In genomic region chr3:161175506-161175905, GRCh38 we compare ENCODE assay signal across 20 cellular contexts. TPM values are rescaled to one million over a fixed set of nuclear protein-coding genes. Genes with fewer than 3 reads are reported as not detected.
DNase-seq lines count a peak whose midpoint lies in the region; ATAC-seq, FAIRE-seq and TF ChIP-seq lines count a peak whose summit lies in the region.
"Had no signal": no experiment of that assay in that cellular context is flagged by ENCODE, and none has a peak within 500 bp of the region (broad histone marks: within the 10 kb centered on the region; RNA-seq: fewer than 3 reads in every experiment).

No MANE protein-coding gene starts in this region.

- TF ChIP-seq POLR2A in endothelial cell of umbilical vein (IDR thresholded peaks at IDR 0.05; ENCODE audit: low read depth, low read length) (no peak), esophagus squamous epithelium (IDR thresholded peaks at IDR 0.05) (no peak)

- H3K79me2 ChIP-seq in endothelial cell of umbilical vein (ENCODE audit: control insufficient read depth, insufficient read depth, low read length): no peaks in the 10 kb centered on the region

- H3K4me2 ChIP-seq in endothelial cell of umbilical vein (ENCODE audit: insufficient read depth, low read length): peak overlapping the region; percentile 25
- H3K4me2 ChIP-seq: BLaER1 treated with 17β-estradiol and CSF1 and Interleukin-3, amounts not matched to agents 10 nM and 100 nM had no signal

- FAIRE-seq in endothelial cell of umbilical vein (lab: Jason Lieb, UNC): peak; percentile 79
- FAIRE-seq: GM12878, HTR-8/SVneo had no signal

- 28 to 32% methylated on average over 1 of the region's 1 CpG for WGBS in esophagus squamous epithelium, 2 donors

- no peaks in the 10 kb centered on the region for H3K9me1 ChIP-seq in endothelial cell of umbilical vein (replicated peaks; ENCODE audit: control insufficient read depth, extremely low read depth, insufficient read depth, low read length)

- no TSS peak for BruUV-seq in endothelial cell of umbilical vein (replicated peaks; lab: Mats Ljungman, UMichigan)

- intact Hi-C loops in endothelial cell of umbilical vein (cut with micrococcal nuclease): no loop called here
- intact Hi-C loops in esophagus squamous epithelium (cut with DNase I): no loop called here

- H2AFZ ChIP-seq in endothelial cell of umbilical vein (ENCODE audit: low read depth, low read length): no peak overlapping the region
- H2AFZ ChIP-seq: GM23248 had no signal

- TF ChIP-seq CTCF in endothelial cell of umbilical vein (IDR thresholded peaks at IDR 0.05; ENCODE audit: extremely low read depth in 1 of 2, insufficient read depth in 1 of 2, low read depth in 1 of 2, low read length in 2 of 2) (no peak), esophagus squamous epithelium (IDR thresholded peaks at IDR 0.05) (no peak)

- no peak overlapping the region for H3K9ac ChIP-seq in endothelial cell of umbilical vein (replicated peaks; ENCODE audit: extremely low read depth, insufficient read depth, low read length)
- H3K9ac ChIP-seq: BLaER1 treated with 17β-estradiol and CSF1 and Interleukin-3, amounts not matched to agents 10 nM and 100 nM; GM23248 had no signal

- H4K20me1 ChIP-seq in endothelial cell of umbilical vein (replicated peaks; ENCODE audit: control insufficient read depth, extremely low read depth, insufficient read depth, low read length): no peaks in the 10 kb centered on the region
- H4K20me1 ChIP-seq: BLaER1 treated with 17β-estradiol and CSF1 and Interleukin-3, amounts not matched to agents 10 nM and 100 nM had no signal

- H3K9me3 ChIP-seq in endothelial cell of umbilical vein (replicated peaks; ENCODE audit: control insufficient read depth, insufficient read depth, low read length) (no peaks in the 10 kb centered on the region), esophagus squamous epithelium (no peaks in the 10 kb centered on the region)
- H3K9me3 ChIP-seq: HAP-1 had no signal

- H3K36me3 ChIP-seq in endothelial cell of umbilical vein (ENCODE audit: control insufficient read depth in 2 of 2, extremely low read depth in 1 of 2, insufficient read depth in 2 of 2, low read length in 2 of 2): no peaks in the 10 kb centered on the region
- no peaks in the 10 kb centered on the region for H3K36me3 ChIP-seq in esophagus squamous epithelium
- H3K36me3 ChIP-seq: BLaER1 treated with 17β-estradiol and CSF1 and Interleukin-3, amounts not matched to agents 10 nM and 100 nM; HAP-1 had no signal

- CTCF ChIA-PET in endothelial cell of umbilical vein (lab: Charles Lee): interaction anchor here (0.8 to 1.1 kb wide), 2 partner anchors 10 to 219 kb away, joined by 3 read pairs; no protein-coding TSS in a partner anchor

- no peak for ATAC-seq in GM21619 (IDR thresholded peaks at IDR 0.05; ENCODE audit: unreplicated experiment)
- ATAC-seq: CD8-positive, alpha-beta T cell; GM12878 had no signal

- DNase-seq in NCI-H2081 (lab: John Stamatoyannopoulos, UW) (peak; percentile 18 to 66), NCI-H2081 treated with DMSO at 0.1 percent for 48 hours (lab: John Stamatoyannopoulos, UW) (no peak), NCI-H146 treated with DMSO at 0.1 percent for 48 hours (lab: John Stamatoyannopoulos, UW; ENCODE audit: unreplicated experiment) (peak; percentile 93), NCI-H748 treated with DMSO at 0.1 percent for 48 hours (lab: John Stamatoyannopoulos, UW) (peak; percentile 21), endothelial cell of umbilical vein (ENCODE audit: low read depth, low spot score) (peak; percentile 46), HT-29 (ENCODE audit: low spot score) (no peak), esophagus squamous epithelium (lab: John Stamatoyannopoulos, UW) (no peak)
- DNase-seq: CD8-positive, alpha-beta T cell; DMS 273 treated with DMSO at 0.1 percent for 48 hours; DMS53; DND-41; EL; GM23248; IMR-90 had no signal

- POLR2A ChIA-PET in endothelial cell of umbilical vein (lab: Charles Lee): no interaction called here

- dilution Hi-C loops in endothelial cell of umbilical vein (cut with MboI; ENCODE audit: extremely low pct_ligation_motif_present, low sequenced_read_pairs): no loop called here

- no peaks in the 10 kb centered on the region for H3K27me3 ChIP-seq in endothelial cell of umbilical vein (ENCODE audit: control insufficient read depth in 2 of 2, insufficient read depth in 2 of 2, low read length in 2 of 2)
- H3K27me3 ChIP-seq in esophagus squamous epithelium: no peaks in the 10 kb centered on the region
- H3K27me3 ChIP-seq: BLaER1 treated with 17β-estradiol and CSF1 and Interleukin-3, amounts not matched to agents 10 nM and 100 nM had no signal

- peaks cover 25% of the 10 kb centered on the region for H3K4me1 ChIP-seq in endothelial cell of umbilical vein (ENCODE audit: control insufficient read depth, extremely low read depth, insufficient read depth, low read length)
- peaks cover 0 to 10% (median 0%) of the 10 kb centered on the region in 3 donors for H3K4me1 ChIP-seq in esophagus squamous epithelium
- H3K4me1 ChIP-seq: HAP-1 had no signal

- no peak overlapping the region for H3K4me3 ChIP-seq in endothelial cell of umbilical vein (replicated peaks in 1 of 3; ENCODE audit: insufficient read depth in 1 of 3, low read depth in 1 of 3, low read length in 3 of 3)
- no peak overlapping the region for H3K4me3 ChIP-seq in esophagus squamous epithelium
- H3K4me3 ChIP-seq: BLaER1 treated with 17β-estradiol and CSF1 and Interleukin-3, amounts not matched to agents 10 nM and 100 nM; GM12878; GM23248; HAP-1 had no signal

- no peak overlapping the region for H3K27ac ChIP-seq in endothelial cell of umbilical vein (ENCODE audit: insufficient read depth, low read depth, low read length)
- H3K27ac ChIP-seq in esophagus squamous epithelium: no peak overlapping the region
- H3K27ac ChIP-seq: BLaER1 treated with 17β-estradiol and CSF1 and Interleukin-3, amounts not matched to agents 10 nM and 100 nM; GM23248; HL-60 had no signal

TF ChIP-seq in endothelial cell of umbilical vein, 7 proteins besides CTCF, POLR2A, EP300 and RAD21:
- TF ChIP-seq JUN (IDR thresholded peaks at IDR 0.05; ENCODE audit: borderline replicate concordance, insufficient read depth, insufficient read length, low read depth) (no peak), EZH2 (IDR thresholded peaks at IDR 0.05; ENCODE audit: borderline replicate concordance, low read depth, low read length, severe bottlenecking) (no peak), MAX (IDR thresholded peaks at IDR 0.05; ENCODE audit: insufficient read depth, insufficient read length) (no peak), GATA2 (IDR thresholded peaks at IDR 0.05; ENCODE audit: insufficient read depth, insufficient read length, low read depth, low read length) (no peak), FOS (IDR thresholded peaks at IDR 0.05; ENCODE audit: borderline replicate concordance, insufficient read depth, low read length) (peak; percentile 56)

RNA-seq across cellular contexts. Expression of gene NMD3, which starts 45.6 kb away (rescaled TPM):
- total RNA-seq in endothelial cell of umbilical vein (53.8 and 57.9 TPM in 2 replicates), esophagus squamous epithelium (10 to 100 TPM; 24.5 to 56.1 (median 38.3) TPM)
- 9.7 and 14.2 TPM in 2 replicates for polyA plus RNA-seq in endothelial cell of umbilical vein
- 19.7 and 22.1 TPM in 2 replicates for polyA plus RNA-seq in endothelial cell of umbilical vein (2011; cell fraction: cytosol; rRNA removed)
- 31.4 and 32.9 TPM in 2 replicates for polyA plus RNA-seq in endothelial cell of umbilical vein (2011; cell fraction: nucleus; rRNA removed)
- 40.0 and 49.6 TPM in 2 replicates for polyA plus RNA-seq in endothelial cell of umbilical vein (2012)
- 54.0 and 65.7 TPM in 2 replicates for polyA minus RNA-seq in endothelial cell of umbilical vein
- 29.6 TPM for polyA minus RNA-seq in endothelial cell of umbilical vein (2011; cell fraction: cytosol; rRNA and poly(A)+ RNA removed)
- 50.5 and 70.8 TPM in 2 replicates for polyA minus RNA-seq in endothelial cell of umbilical vein (2011; cell fraction: nucleus; rRNA and poly(A)+ RNA removed)
- 29.3 and 30.9 TPM in 2 replicates for total RNA-seq in HT-29 (2014; rRNA removed; shearing (Covaris generic))

Comparison
In these comparisons a context has a peak if more than half of its experiments do, and no peak if none do; other contexts are left out.
1. DNase-seq: peak in NCI-H2081 (2 of 2), NCI-H146 treated with DMSO at 0.1 percent for 48 hours (single experiment), NCI-H748 treated with DMSO at 0.1 percent for 48 hours (single experiment) and endothelial cell of umbilical vein (single experiment); none in NCI-H2081 treated with DMSO at 0.1 percent for 48 hours (single experiment), HT-29 (single experiment) and esophagus squamous epithelium (single experiment).